Comparison of ENCODE assay signal across 16 cellular contexts in the genomic region with DNA sequence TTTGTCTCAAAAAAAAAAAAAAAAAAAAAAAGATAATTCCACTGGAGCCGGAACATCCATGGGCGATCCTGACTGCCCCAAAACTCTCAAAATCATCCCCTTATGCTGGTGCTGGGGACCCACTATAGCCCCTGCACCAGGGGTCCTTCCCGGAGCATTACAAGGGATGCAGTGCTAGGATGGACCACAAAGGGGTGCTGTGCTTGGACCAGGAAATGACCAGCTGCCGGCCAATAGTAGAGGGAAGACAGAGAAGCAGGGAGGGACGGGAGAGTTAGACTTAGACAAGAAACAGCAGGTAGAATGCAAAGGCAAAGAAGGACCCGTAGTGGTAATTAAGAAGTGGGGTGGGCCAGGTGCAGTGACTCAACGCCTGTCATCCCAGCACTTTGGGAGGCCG. TPM values are rescaled to one million over a fixed set of nuclear protein-coding genes. Genes with fewer than 3 reads are reported as not detected.
DNase-seq lines count a peak whose midpoint lies in the region; ATAC-seq and TF ChIP-seq lines count a peak whose summit lies in the region.
"Had no signal": no experiment of that assay in that cellular context is flagged by ENCODE, and none has a peak within 500 bp of the region (broad histone marks: within the 10 kb centered on the region; RNA-seq: fewer than 3 reads in every experiment).

No MANE protein-coding gene starts in this region.

- no peaks in the 10 kb centered on the region for H3K36me3 ChIP-seq in trophoblast cell (ENCODE audit: control insufficient read depth in 1 of 2, insufficient read depth in 2 of 2, low read length in 2 of 2)

- H3K9ac ChIP-seq in trophoblast cell (ENCODE audit: low read length) = no peak overlapping the region

- peaks cover 4% of the 10 kb centered on the region for H3K9me3 ChIP-seq in trophoblast cell (ENCODE audit: insufficient read depth, low read depth, low read length)
- H3K9me3 ChIP-seq: testis had no signal

- H3K4me1 ChIP-seq in trophoblast cell (ENCODE audit: control insufficient read depth in 1 of 2, insufficient read depth in 2 of 2, low read length in 2 of 2) = peaks cover 5 to 6% of the 10 kb centered on the region in 2 experiments
- H3K4me1 ChIP-seq: spleen, testis had no signal

- no peak overlapping the region for H3K4ac ChIP-seq in trophoblast cell (ENCODE audit: low read depth, low read length)

- peak; percentile 49 for TF ChIP-seq CTCF in NB4 (IDR thresholded peaks at IDR 0.05; ENCODE audit: low read depth, low read length)
- peak; percentile 13 for TF ChIP-seq CTCF in endothelial cell (IDR thresholded peaks at IDR 0.05; ENCODE audit: unreplicated experiment)

- no peak for TF ChIP-seq POLR2A in NB4 (IDR thresholded peaks at IDR 0.05; ENCODE audit: extremely low read depth, insufficient read length)

- no peaks in the 10 kb centered on the region for H3K27me3 ChIP-seq in trophoblast cell (ENCODE audit: insufficient read depth, low read length)
- H3K27me3 ChIP-seq: spleen, testis had no signal

- peaks cover 15% of the 10 kb centered on the region for H3K36me3 Mint-ChIP-seq in endothelial cell (ENCODE audit: low read depth, unreplicated experiment)
- H3K36me3 Mint-ChIP-seq: activated CD4-positive, alpha-beta memory T cell treated with anti-CD3 and anti-CD28 coated beads for 36 hours had no signal

- no peak overlapping the region for H2AFZ ChIP-seq in trophoblast cell (ENCODE audit: insufficient read depth, low read length, poor library complexity)

- H3K4me3 ChIP-seq in NB4 (ENCODE audit: low read depth, low read length) = no peak overlapping the region
- no peak overlapping the region for H3K4me3 ChIP-seq in trophoblast cell (ENCODE audit: low read depth, low read length)
- H3K4me3 ChIP-seq: lung, spleen, testis had no signal

- H3K23ac ChIP-seq in trophoblast cell (ENCODE audit: low read length) = no peak overlapping the region

- H3K27me3 Mint-ChIP-seq in endothelial cell (ENCODE audit: unreplicated experiment) = peaks cover 5% of the 10 kb centered on the region
- H3K27me3 Mint-ChIP-seq: activated CD4-positive, alpha-beta memory T cell treated with anti-CD3 and anti-CD28 coated beads for 36 hours; activated T-helper 17 cell treated with anti-CD3 and anti-CD28 coated beads, Interleukin-2, amount 50 U/mL, for 72 hours had no signal

- no CpG with 5 or more reads among the region's 8 CpGs for WGBS in trophoblast cell (ENCODE audit: extremely low coverage, insufficient coverage, insufficient read length)

- no peak overlapping the region for H4K8ac ChIP-seq in trophoblast cell (ENCODE audit: low read depth, low read length)

- H2AK5ac ChIP-seq in trophoblast cell (ENCODE audit: low read length) = no peak overlapping the region

- no peaks in the 10 kb centered on the region for H3K79me1 ChIP-seq in trophoblast cell (ENCODE audit: low read length)

- H2BK120ac ChIP-seq in trophoblast cell (ENCODE audit: insufficient read depth, low read length, poor library complexity) = no peak overlapping the region

- H2BK12ac ChIP-seq in trophoblast cell (ENCODE audit: low read length) = no peak overlapping the region

- H2BK5ac ChIP-seq in trophoblast cell (ENCODE audit: low read depth, low read length, poor library complexity) = no peak overlapping the region

- DNase-seq in ELF-1 (ENCODE audit: low read depth, low spot score) (peak; percentile 63), NB4 (ENCODE audit: low read depth) (peak; percentile 33), endothelial cell (ENCODE audit: low spot score) (peak; percentile 38), trophoblast cell (peak; percentile 30 to 38), NCI-H748 treated with DMSO at 0.1 percent for 48 hours (lab: John Stamatoyannopoulos, UW) (no peak), AG08395 (ENCODE audit: low spot score) (no peak)
- DNase-seq: activated CD4-positive, alpha-beta memory T cell treated with anti-CD3 and anti-CD28 coated beads for 36 hours; aorta; MV-4-11; NCI-H446; spleen; T-helper 9 cell; testis had no signal

- no peaks in the 10 kb centered on the region for H3K79me2 ChIP-seq in trophoblast cell (ENCODE audit: control insufficient read depth, insufficient read depth, low read length, poor library complexity)

- no peak overlapping the region for H3K18ac ChIP-seq in trophoblast cell (ENCODE audit: low read length)

- no peak overlapping the region for H3K27ac ChIP-seq in trophoblast cell (ENCODE audit: low read depth, low read length)
- H3K27ac ChIP-seq: spleen, testis had no signal

- no peak overlapping the region for H3K14ac ChIP-seq in trophoblast cell (ENCODE audit: low read length)

- H3K4me3 Mint-ChIP-seq in endothelial cell (ENCODE audit: unreplicated experiment) = no peak overlapping the region
- H3K4me3 Mint-ChIP-seq: activated CD4-positive, alpha-beta memory T cell treated with anti-CD3 and anti-CD28 coated beads for 36 hours; activated T-helper 17 cell treated with anti-CD3 and anti-CD28 coated beads, Interleukin-2, amount 50 U/mL, for 72 hours had no signal

- no peaks in the 10 kb centered on the region for H3K4me1 Mint-ChIP-seq in endothelial cell (ENCODE audit: unreplicated experiment)
- H3K4me1 Mint-ChIP-seq: activated T-helper 17 cell treated with anti-CD3 and anti-CD28 coated beads, Interleukin-2, amount 50 U/mL, for 72 hours had no signal

- H4K12ac ChIP-seq in trophoblast cell (ENCODE audit: low read depth, low read length) = no peak overlapping the region

- no peak for ATAC-seq in HG03378 (IDR thresholded peaks at IDR 0.05; ENCODE audit: unreplicated experiment)
- ATAC-seq: activated T-helper 17 cell treated with anti-CD3 and anti-CD28 coated beads, Interleukin-2, amount 50 U/mL, for 72 hours had no signal

- H3K27ac Mint-ChIP-seq in endothelial cell (ENCODE audit: unreplicated experiment) = no peak overlapping the region
- H3K27ac Mint-ChIP-seq: activated CD4-positive, alpha-beta memory T cell treated with anti-CD3 and anti-CD28 coated beads for 36 hours; activated T-helper 17 cell treated with anti-CD3 and anti-CD28 coated beads, Interleukin-2, amount 50 U/mL, for 72 hours had no signal

- no peak overlapping the region for H3K4me2 ChIP-seq in trophoblast cell (ENCODE audit: low read length)

- no peak overlapping the region for H4K91ac ChIP-seq in trophoblast cell (ENCODE audit: low read depth, low read length)

- no peaks in the 10 kb centered on the region for H3K9me3 Mint-ChIP-seq in endothelial cell (ENCODE audit: unreplicated experiment)
- H3K9me3 Mint-ChIP-seq: activated CD4-positive, alpha-beta memory T cell treated with anti-CD3 and anti-CD28 coated beads for 36 hours; activated T-helper 17 cell treated with anti-CD3 and anti-CD28 coated beads, Interleukin-2, amount 50 U/mL, for 72 hours had no signal

RNA-seq across cellular contexts. Expression of a gene that starts 40.5 kb away (rescaled TPM):
- 41.4 TPM for total RNA-seq in endothelial cell (ENCODE audit: unreplicated experiment)
- polyA plus RNA-seq in trophoblast cell (2013) = 15.5 and 16.1 TPM in 2 replicates

RNA-seq across cellular contexts. Expression of a gene that starts 59.3 kb away (rescaled TPM):
- 12.7 TPM for total RNA-seq in endothelial cell (ENCODE audit: unreplicated experiment)
- polyA plus RNA-seq in trophoblast cell (2013) = 5.3 and 7.3 TPM in 2 replicates

Comparison
In these comparisons a context has a peak if more than half of its experiments do, and no peak if none do; other contexts are left out.
1. DNase-seq: peak in ELF-1 (single experiment), NB4 (single experiment), endothelial cell (single experiment) and trophoblast cell (2 of 2); none in NCI-H748 treated with DMSO at 0.1 percent for 48 hours (single experiment) and AG08395 (single experiment).